18 cellular contexts compared by ENCODE assay signal in the genomic region with DNA sequence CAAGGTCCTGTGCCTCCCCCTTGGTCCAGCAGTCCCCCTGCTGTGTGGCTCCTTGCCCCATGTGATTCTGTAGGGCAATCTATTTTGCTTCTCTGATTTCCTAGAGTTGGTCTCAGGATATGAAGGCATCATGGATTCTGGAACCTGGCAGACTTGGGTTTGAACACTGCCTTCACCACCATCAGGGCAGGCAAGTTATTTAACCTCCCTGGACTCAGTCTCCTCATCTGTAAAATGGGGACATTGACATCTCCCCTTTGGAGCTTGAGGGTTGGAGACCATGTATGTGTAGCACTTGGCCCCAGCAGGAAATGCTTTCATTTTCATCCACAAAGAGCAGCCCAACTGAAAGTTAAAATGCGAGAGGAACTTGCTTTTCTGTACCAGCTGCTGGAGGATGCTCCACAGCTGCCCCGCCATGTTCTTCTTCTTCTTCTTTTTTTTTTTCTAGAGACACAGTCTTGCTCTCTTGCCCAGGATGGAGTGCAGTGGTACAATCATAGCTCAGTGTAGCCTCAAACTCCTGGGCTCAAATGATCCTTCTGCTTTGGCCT. TPM values are rescaled to one million over a fixed set of nuclear protein-coding genes. Genes with fewer than 3 reads are reported as not detected.
DNase-seq lines count a peak whose midpoint lies in the region; ATAC-seq, FAIRE-seq and TF ChIP-seq lines count a peak whose summit lies in the region.
"Had no signal": no experiment of that assay in that cellular context is flagged by ENCODE, and none has a peak within 500 bp of the region (broad histone marks: within the 10 kb centered on the region; RNA-seq: fewer than 3 reads in every experiment).

No MANE protein-coding gene starts in this region.

- H3F3A ChIP-seq in neural progenitor cell (ENCODE audit: low read depth): peaks cover 9% of the 10 kb centered on the region

- H3K36me3 ChIP-seq in HepG2 (replicated peaks in 1 of 2; ENCODE audit: control insufficient read depth in 1 of 2, insufficient read depth in 2 of 2, low read length in 2 of 2): no peaks in the 10 kb centered on the region
- no peaks in the 10 kb centered on the region for H3K36me3 ChIP-seq in right lobe of liver
- no peaks in the 10 kb centered on the region for H3K36me3 ChIP-seq in IMR-90 (ENCODE audit: control insufficient read depth, insufficient read depth, low read length)
- H3K36me3 ChIP-seq in RWPE2 (ENCODE audit: low read depth): no peaks in the 10 kb centered on the region
- no peaks in the 10 kb centered on the region for H3K36me3 ChIP-seq in neural progenitor cell

- H2AFZ ChIP-seq in HepG2 (ENCODE audit: low read length): no peak overlapping the region
- no peak overlapping the region for H2AFZ ChIP-seq in IMR-90 (replicated peaks; ENCODE audit: low read length, poor library complexity)
- no peak overlapping the region for H2AFZ ChIP-seq in neural progenitor cell (replicated peaks)
- H2AFZ ChIP-seq: GM23248 had no signal

- no peak overlapping the region for H3K56ac ChIP-seq in IMR-90 (ENCODE audit: extremely low read depth, insufficient read depth, low read length)

- H3K27ac ChIP-seq in HepG2 (ENCODE audit: extremely low read length, insufficient read depth, low read length) (no peak overlapping the region), right lobe of liver (no peak overlapping the region), IMR-90 (ENCODE audit: insufficient read depth, low read length) (no peak overlapping the region), RWPE2 (ENCODE audit: poor library complexity, severe bottlenecking) (no peak overlapping the region), neural progenitor cell (no peak overlapping the region)
- H3K27ac ChIP-seq: C4-2B, GM23248 had no signal

- H3K9me3 Mint-ChIP-seq in neural progenitor cell: no peaks in the 10 kb centered on the region
- H3K9me3 Mint-ChIP-seq in stimulated activated memory B cell treated with anti-CD40 and anti-IgM and Interleukin-4, amounts not matched to agents 10 μg/mL and 1 μg/mL and 100 μg/mL, for 72 hours: no peaks in the 10 kb centered on the region

- H3K36me3 Mint-ChIP-seq in neural progenitor cell: no peaks in the 10 kb centered on the region
- no peaks in the 10 kb centered on the region for H3K36me3 Mint-ChIP-seq in stimulated activated memory B cell treated with anti-CD40 and anti-IgM and Interleukin-4, amounts not matched to agents 10 μg/mL and 1 μg/mL and 100 μg/mL, for 72 hours

- H3K4me1 Mint-ChIP-seq in neural progenitor cell: peaks cover 26% of the 10 kb centered on the region
- peaks cover 49% of the 10 kb centered on the region for H3K4me1 Mint-ChIP-seq in stimulated activated memory B cell treated with anti-CD40 and anti-IgM and Interleukin-4, amounts not matched to agents 10 μg/mL and 1 μg/mL and 100 μg/mL, for 72 hours

- TF ChIP-seq EP300 in HepG2 (IDR thresholded peaks at IDR 0.05; ENCODE audit: low read depth in 2 of 2, low read length in 2 of 2) (no peak), HepG2 (CRISPR knock-in tag; IDR thresholded peaks at IDR 0.05; ENCODE audit: borderline replicate concordance) (no peak)

- H4K20me1 ChIP-seq in HepG2 (ENCODE audit: insufficient read depth, low read length) (no peaks in the 10 kb centered on the region), IMR-90 (ENCODE audit: insufficient read depth, low read length) (peaks cover 83% of the 10 kb centered on the region), neural progenitor cell (ENCODE audit: low read depth) (no peaks in the 10 kb centered on the region)

- POLR2A ChIA-PET in HepG2 (lab: Yijun Ruan, JAX): no interaction called here
- POLR2A ChIA-PET in IMR-90 (lab: Charles Lee; ENCODE audit: unreplicated experiment): no interaction called here

- no peak overlapping the region for H3K4ac ChIP-seq in IMR-90 (ENCODE audit: low read depth, low read length)

- FAIRE-seq in HepG2 (lab: Jason Lieb, UNC): no peak

- H3K9ac ChIP-seq in HepG2 (ENCODE audit: insufficient read depth, low read depth, low read length) (no peak overlapping the region), IMR-90 (ENCODE audit: low read depth, low read length) (no peak overlapping the region), neural progenitor cell (no peak overlapping the region)
- H3K9ac ChIP-seq: GM23248, SK-N-SH had no signal

- H3K27ac Mint-ChIP-seq in neural progenitor cell: no peak overlapping the region
- H3K27ac Mint-ChIP-seq in stimulated activated memory B cell treated with anti-CD40 and anti-IgM and Interleukin-4, amounts not matched to agents 10 μg/mL and 1 μg/mL and 100 μg/mL, for 72 hours: no peak overlapping the region

- peaks cover 7 to 54% of the 10 kb centered on the region in 2 experiments for H3K27me3 ChIP-seq in HepG2 (ENCODE audit: control insufficient read depth in 1 of 2, insufficient read depth in 2 of 2, low read length in 2 of 2)
- H3K27me3 ChIP-seq in right lobe of liver: no peaks in the 10 kb centered on the region
- no peaks in the 10 kb centered on the region for H3K27me3 ChIP-seq in IMR-90 (ENCODE audit: control insufficient read depth, insufficient read depth, low read length)
- no peaks in the 10 kb centered on the region for H3K27me3 ChIP-seq in RWPE2 (ENCODE audit: insufficient read depth, poor library complexity, severe bottlenecking)
- H3K27me3 ChIP-seq in neural progenitor cell: peaks cover 23% of the 10 kb centered on the region

- no peak overlapping the region for H3K18ac ChIP-seq in IMR-90 (ENCODE audit: low read depth, low read length)

- H2BK20ac ChIP-seq in IMR-90 (ENCODE audit: low read depth, low read length): no peak overlapping the region

- no peaks in the 10 kb centered on the region for H3K79me2 ChIP-seq in HepG2 (ENCODE audit: insufficient read depth, low read length)
- no peaks in the 10 kb centered on the region for H3K79me2 ChIP-seq in neural progenitor cell (ENCODE audit: low read depth)

- dilution Hi-C loops in IMR-90 (cut with HindIII; ENCODE audit: low sequenced_read_pairs, unreplicated experiment): no loop called here

- H4K91ac ChIP-seq in IMR-90 (ENCODE audit: insufficient read depth, low read depth, low read length): no peak overlapping the region

- no peak overlapping the region for H4K5ac ChIP-seq in IMR-90 (ENCODE audit: low read depth, low read length)

- DNase-seq in HepG2 (ENCODE audit: low spot score) (no peak), right lobe of liver (no peak), IMR-90 (no peak), RWPE2 (ENCODE audit: low spot score) (peak; percentile 31), neural progenitor cell (ENCODE audit: low spot score) (no peak), D341Med (ENCODE audit: low spot score) (no peak)
- DNase-seq: 8988T, Caco-2, GM23248, NCI-H1436 treated with DMSO at 0.1 percent for 48 hours, NCI-H2081, NCI-H526, SK-N-SH had no signal

- no peak for TF ChIP-seq RAD21 in HepG2 (CRISPR knock-in tag; IDR thresholded peaks at IDR 0.05)
- no peak for TF ChIP-seq RAD21 in IMR-90 (IDR thresholded peaks at IDR 0.05; ENCODE audit: low read length)

- no peak overlapping the region for H2BK5ac ChIP-seq in IMR-90 (ENCODE audit: low read depth, low read length, poor library complexity, severe bottlenecking)

- no peak overlapping the region; a peak in 1 of 4 replicates for H4K8ac ChIP-seq in IMR-90 (ENCODE audit: low read depth in 2 of 2, low read length in 2 of 2)

- CTCF ChIA-PET in HepG2 (lab: Yijun Ruan, JAX; ENCODE audit: low intra/inter-chr PET ratio, low total read pairs): no interaction called here
- CTCF ChIA-PET in IMR-90 (lab: Yijun Ruan, JAX): no interaction called here

- 0 out of 2 replicates have a peak overlapping the region, but pooled peaks have one; percentile 19 for H3K14ac ChIP-seq in IMR-90 (replicated peaks; ENCODE audit: low read depth, low read length)

- peaks cover 48 to 94% of the 10 kb centered on the region in 2 experiments for H3K79me1 ChIP-seq in IMR-90 (ENCODE audit: low read depth in 1 of 2, low read length in 2 of 2)

- no TSS peak for BruUV-seq in HepG2 (replicated peaks; lab: Mats Ljungman, UMichigan)
- no TSS peak for BruUV-seq in IMR-90 (replicated peaks; lab: Mats Ljungman, UMichigan)

- TF ChIP-seq POLR2A in HepG2 (IDR thresholded peaks at IDR 0.05; ENCODE audit: insufficient read depth in 1 of 2, low read depth in 2 of 2, low read length in 2 of 2): no peak
- no peak for TF ChIP-seq POLR2A in right lobe of liver (IDR thresholded peaks at IDR 0.05)
- no peak for TF ChIP-seq POLR2A in IMR-90 (IDR thresholded peaks at IDR 0.05; ENCODE audit: low read depth, low read length)

- ATAC-seq in HepG2 (no peak), right lobe of liver (no peak), IMR-90 (ENCODE audit: low read depth) (no peak), RWPE2 (ENCODE audit: low read depth) (no peak), HG02981 (IDR thresholded peaks at IDR 0.05; ENCODE audit: unreplicated experiment) (no peak)
- ATAC-seq in stimulated activated memory B cell treated with anti-CD40 and anti-IgM and Interleukin-4, amounts not matched to agents 10 μg/mL and 1 μg/mL and 100 μg/mL, for 72 hours: no peak
- ATAC-seq: Right ventricle myocardium inferior had no signal

- H2AK5ac ChIP-seq in IMR-90 (ENCODE audit: low read depth, low read length): peak overlapping the region; percentile 37; the same call in 1 of the 2 replicates

- no peak overlapping the region for H3K23ac ChIP-seq in IMR-90 (ENCODE audit: low read depth, low read length)

- in situ Hi-C loops in HepG2 (cut with HindIII; ENCODE audit: extremely low pct_ligation_motif_present, low pct_unique_long_range_greater_than_20kb) (no loop called here), IMR-90 (cut with MboI; ENCODE audit: low sequenced_read_pairs) (no loop called here)

- H3K4me2 ChIP-seq in HepG2 (ENCODE audit: low read depth, low read length) (no peak overlapping the region), IMR-90 (ENCODE audit: low read depth, low read length) (no peak overlapping the region), neural progenitor cell (no peak overlapping the region)
- H3K4me2 ChIP-seq: SK-N-SH had no signal

- H3K9me1 ChIP-seq in IMR-90 (ENCODE audit: insufficient read depth, low read length): peaks cover 40% of the 10 kb centered on the region

- H3K9me3 ChIP-seq in HepG2 (ENCODE audit: low read length): no peaks in the 10 kb centered on the region
- H3K9me3 ChIP-seq in right lobe of liver: no peaks in the 10 kb centered on the region
- no peaks in the 10 kb centered on the region for H3K9me3 ChIP-seq in IMR-90 (ENCODE audit: control insufficient read depth, insufficient read depth, low read length)
- H3K9me3 ChIP-seq in RWPE2 (ENCODE audit: severe bottlenecking): no peaks in the 10 kb centered on the region
- H3K9me3 ChIP-seq in neural progenitor cell (ENCODE audit: low read depth): no peaks in the 10 kb centered on the region
- H3K9me3 ChIP-seq: Caco-2, SK-N-SH had no signal

- H3K4me3 ChIP-seq in HepG2 (replicated peaks in 1 of 3; ENCODE audit: insufficient read depth in 1 of 3, low read depth in 2 of 3, low read length in 3 of 3): no peak overlapping the region
- no peak overlapping the region for H3K4me3 ChIP-seq in right lobe of liver
- no peak overlapping the region for H3K4me3 ChIP-seq in IMR-90 (ENCODE audit: insufficient read depth, low read depth, low read length)
- no peak overlapping the region for H3K4me3 ChIP-seq in RWPE2 (ENCODE audit: severe bottlenecking)
- no peak overlapping the region for H3K4me3 ChIP-seq in neural progenitor cell
- H3K4me3 ChIP-seq: GM23248 had no signal

- no peak overlapping the region for H2AK9ac ChIP-seq in IMR-90 (replicated peaks; ENCODE audit: low read depth, low read length, poor library complexity)

- no peak overlapping the region for H2BK120ac ChIP-seq in IMR-90 (ENCODE audit: low read depth, low read length)

- no peaks in the 10 kb centered on the region for H3K4me1 ChIP-seq in HepG2 (ENCODE audit: insufficient read depth, low read length)
- no peaks in the 10 kb centered on the region for H3K4me1 ChIP-seq in right lobe of liver
- peaks cover 15% of the 10 kb centered on the region for H3K4me1 ChIP-seq in IMR-90 (ENCODE audit: control insufficient read depth, insufficient read depth, low read length)
- peaks cover 18% of the 10 kb centered on the region for H3K4me1 ChIP-seq in RWPE2 (ENCODE audit: insufficient read depth, poor library complexity, severe bottlenecking)
- H3K4me1 ChIP-seq in neural progenitor cell: peaks cover 5% of the 10 kb centered on the region
- H3K4me1 ChIP-seq: Caco-2 had no signal

- no peak overlapping the region for H2BK15ac ChIP-seq in IMR-90 (ENCODE audit: low read depth, low read length)

- TF ChIP-seq CTCF in HepG2 (CRISPR knock-in tag; IDR thresholded peaks at IDR 0.05): no peak
- no peak for TF ChIP-seq CTCF in right lobe of liver (IDR thresholded peaks at IDR 0.05)
- TF ChIP-seq CTCF in IMR-90 (conservative IDR thresholded peaks at IDR 0.05; ENCODE audit: low read depth, low read length): no peak
- no peak for TF ChIP-seq CTCF in RWPE2 (IDR thresholded peaks at IDR 0.05; ENCODE audit: poor library complexity, severe bottlenecking)
- no peak for TF ChIP-seq CTCF in neural progenitor cell (IDR thresholded peaks at IDR 0.05)

- peaks cover 19% of the 10 kb centered on the region for H3K27me3 Mint-ChIP-seq in neural progenitor cell (ENCODE audit: insufficient read depth, low read depth)
- H3K27me3 Mint-ChIP-seq in stimulated activated memory B cell treated with anti-CD40 and anti-IgM and Interleukin-4, amounts not matched to agents 10 μg/mL and 1 μg/mL and 100 μg/mL, for 72 hours: peaks cover 24% of the 10 kb centered on the region

- intact Hi-C loops in HepG2 (cut with micrococcal nuclease; ENCODE audit: unreplicated experiment) (no loop called here), right lobe of liver (cut with DNase I) (no loop called here), IMR-90 (cut with micrococcal nuclease) (no loop called here)

- 28% methylated on average over 2 of the region's 2 CpGs for WGBS in HepG2 (ENCODE audit: low lambda C conversion rate)
- no CpG with 5 or more reads among the region's 2 CpGs for WGBS in right lobe of liver (ENCODE audit: insufficient coverage, low coverage, low lambda C conversion rate, missing lambda C conversion rate)
- WGBS in IMR-90 (ENCODE audit: extremely low coverage in 2 of 2, insufficient read length in 1 of 2), 2 experiments: no CpG with 5 or more reads among the region's 2 CpGs

- no peak overlapping the region for H3K4me3 Mint-ChIP-seq in neural progenitor cell
- H3K4me3 Mint-ChIP-seq in stimulated activated memory B cell treated with anti-CD40 and anti-IgM and Interleukin-4, amounts not matched to agents 10 μg/mL and 1 μg/mL and 100 μg/mL, for 72 hours: no peak overlapping the region

RNA-seq across cellular contexts. Expression of gene TOX2, which starts 6.7 kb away (rescaled TPM):
- total RNA-seq in HepG2 (2016; rRNA removed; fragmentation: Illumina TruSeq; extraction: Trizol) (not detected in 2 replicates), right lobe of liver (1 to 10 TPM; 1.5 to 5.0 (median 2.2) TPM), IMR-90 (2012; rRNA removed) (1.1 and 1.3 TPM in 2 replicates), neural progenitor cell (ENCODE audit: low replicate concordance) (1.8 TPM in 1 of 2 replicates, not detected in the other)
- not detected in 2 replicates for total RNA-seq in HepG2 (2016; cell fraction: cytosol; rRNA removed; fragmentation: Illumina TruSeq; extraction: Trizol; ENCODE audit: low read depth)
- total RNA-seq in HepG2 (2016; cell fraction: insoluble cytoplasmic fraction; rRNA removed; fragmentation: Illumina TruSeq; extraction: Trizol): not detected in 2 replicates
- not detected in 2 replicates for total RNA-seq in HepG2 (2016; cell fraction: membrane; rRNA removed; fragmentation: Illumina TruSeq; extraction: Trizol)
- not detected in 2 replicates for total RNA-seq in HepG2 (2016; cell fraction: nucleus; rRNA removed; fragmentation: Illumina TruSeq; extraction: Trizol)
- polyA plus RNA-seq in HepG2 (2011; rRNA removed) (not detected in 2 replicates), IMR-90 (2012; rRNA removed) (17.2 and 17.5 TPM in 2 replicates)
- not detected in 2 replicates for polyA plus RNA-seq in HepG2 (2011; cell fraction: cytosol; rRNA removed)
- polyA plus RNA-seq in HepG2 (2011; cell fraction: nucleus; rRNA removed): not detected in 2 replicates
- polyA plus RNA-seq in HepG2 (2012): not detected in 2 replicates
- polyA plus RNA-seq in HepG2 (2016; cell fraction: cytosol; fragmentation: Illumina TruSeq; extraction: Trizol; ENCODE audit: low read depth): not detected in 2 replicates
- not detected in 2 replicates for polyA plus RNA-seq in HepG2 (2016; cell fraction: insoluble cytoplasmic fraction; fragmentation: Illumina TruSeq; extraction: Trizol; ENCODE audit: low read depth)
- polyA plus RNA-seq in HepG2 (2016; cell fraction: membrane; fragmentation: Illumina TruSeq; extraction: Trizol; ENCODE audit: low read depth): not detected in 2 replicates
- polyA plus RNA-seq in HepG2 (2016; cell fraction: nucleus; fragmentation: Illumina TruSeq; extraction: Trizol; ENCODE audit: insufficient read depth, low read depth): not detected in 2 replicates
- 0.40 TPM in 1 of 2 replicates, not detected in the other for polyA minus RNA-seq in HepG2 (2011; rRNA and poly(A)+ RNA removed; ENCODE audit: low replicate concordance)
- polyA minus RNA-seq in HepG2 (2011; cell fraction: cytosol; rRNA and poly(A)+ RNA removed): not detected in 2 replicates
- polyA minus RNA-seq in HepG2 (2011; cell fraction: nucleus; rRNA and poly(A)+ RNA removed): not detected in 2 replicates
- polyA plus RNA-seq in IMR-90 (2012; cell fraction: cytosol; rRNA removed): 14.6 and 25.9 TPM in 2 replicates
- polyA plus RNA-seq in IMR-90 (2012; cell fraction: nucleus; rRNA removed; ENCODE audit: low replicate concordance): 17.1 and 23.2 TPM in 2 replicates
- total RNA-seq: Caco-2, G401 had no signal
